Comparison of ENCODE assay signal across 8 cellular contexts in the genomic region with DNA sequence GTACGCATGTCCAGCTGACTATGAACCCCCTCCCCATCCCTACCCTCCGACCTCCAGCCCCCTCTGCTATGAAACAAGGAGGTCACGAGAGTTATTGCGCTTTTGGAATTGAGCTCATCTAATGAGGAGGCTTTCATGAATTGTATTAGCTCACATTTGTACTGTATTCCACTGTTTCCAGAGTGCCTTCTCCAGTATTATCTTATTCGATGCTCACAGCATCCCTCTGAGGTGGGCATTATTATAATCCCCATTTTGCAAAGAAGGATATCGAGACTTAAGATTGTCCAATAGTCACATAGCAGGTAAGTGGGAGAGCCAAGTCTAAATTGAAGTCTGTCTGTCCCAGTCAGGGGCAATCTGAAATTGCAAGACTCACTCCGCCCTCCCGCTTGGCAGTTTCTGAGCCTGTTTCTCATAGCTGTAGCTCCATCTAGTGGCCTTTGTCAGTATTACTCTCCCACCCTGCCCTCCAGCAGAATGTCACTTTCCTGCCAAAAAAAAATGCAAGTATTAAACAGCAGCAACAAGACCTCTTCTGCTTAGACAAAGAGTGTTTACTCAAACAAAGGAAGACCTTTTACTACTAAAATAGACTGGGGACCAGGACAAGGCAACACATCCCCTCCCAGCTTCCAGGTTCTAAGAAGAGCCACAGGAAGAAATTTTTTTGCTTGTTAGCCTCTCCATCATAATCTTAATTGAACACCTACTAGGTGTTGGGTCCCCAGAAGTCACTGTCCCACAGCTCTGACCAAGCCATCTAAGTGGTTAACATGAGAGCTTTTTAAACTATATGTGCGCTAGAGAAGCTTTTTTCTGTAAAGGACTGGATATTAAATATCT. TPM values are rescaled to one million over a fixed set of nuclear protein-coding genes. Genes with fewer than 3 reads are reported as not detected.
DNase-seq lines count a peak whose midpoint lies in the region; ATAC-seq and TF ChIP-seq lines count a peak whose summit lies in the region.

No MANE protein-coding gene starts in this region.

- no peaks in the 10 kb centered on the region for H3K27me3 ChIP-seq in HL-60 (ENCODE audit: insufficient read depth, poor library complexity, severe bottlenecking)

- no peak overlapping the region for H3K4me3 ChIP-seq in HL-60 (replicated peaks; ENCODE audit: insufficient read depth, low read length)
- H3K4me3 ChIP-seq in epithelial cell of esophagus (ENCODE audit: low read length): no peak overlapping the region

- CTCF ChIA-PET in activated CD8-positive, alpha-beta memory T cell treated with anti-CD3 and anti-CD28 coated beads, Interleukin-2, amount 10 ng/mL, durations not matched to agents 7 days and 5 days (lab: Charles Lee): interaction anchor here (0.8 to 5.8 kb wide), 12 partner anchors 16 to 1167 kb away, joined by 3 to 48 read pairs (median 3); a partner anchor contains a TSS

- TF ChIP-seq CTCF in HL-60 (IDR thresholded peaks at IDR 0.05; ENCODE audit: insufficient read depth, low read length): peak; percentile 77
- peak; percentile 87 for TF ChIP-seq CTCF in epithelial cell of esophagus (IDR thresholded peaks at IDR 0.05; ENCODE audit: insufficient read depth, low read depth, low read length, missing control alignments)

- H3K27ac Mint-ChIP-seq in activated CD8-positive, alpha-beta memory T cell treated with anti-CD3 and anti-CD28 coated beads, Interleukin-2, amount 10 ng/mL, durations not matched to agents 7 days and 5 days: no peak overlapping the region
- H3K27ac Mint-ChIP-seq in naive B cell: peak overlapping the region in 1 of 6 donors; percentile 86

- peaks cover 15% of the 10 kb centered on the region for H3K27me3 Mint-ChIP-seq in activated CD8-positive, alpha-beta memory T cell treated with anti-CD3 and anti-CD28 coated beads, Interleukin-2, amount 10 ng/mL, durations not matched to agents 7 days and 5 days
- H3K27me3 Mint-ChIP-seq in naive B cell: peaks cover 50 to 65% (median 64%) of the 10 kb centered on the region in 3 donors

- peak; percentile 51 for ATAC-seq in activated CD8-positive, alpha-beta memory T cell treated with anti-CD3 and anti-CD28 coated beads, Interleukin-2, amount 10 ng/mL, durations not matched to agents 7 days and 5 days
- ATAC-seq in naive B cell (ENCODE audit: low read depth in 2 of 2): no peak
- ATAC-seq in GM18519 (IDR thresholded peaks at IDR 0.05; ENCODE audit: low FRiP score, unreplicated experiment): no peak

- H3K36me3 Mint-ChIP-seq in activated CD8-positive, alpha-beta memory T cell treated with anti-CD3 and anti-CD28 coated beads, Interleukin-2, amount 10 ng/mL, durations not matched to agents 7 days and 5 days: no peaks in the 10 kb centered on the region
- peaks cover 0 to 4% of the 10 kb centered on the region in 2 donors for H3K36me3 Mint-ChIP-seq in naive B cell

- DNase-seq in GDM1 (lab: John Stamatoyannopoulos, UW): peak; percentile 11
- DNase-seq in HL-60 (ENCODE audit: low read depth in 1 of 2, low spot score in 1 of 2): peak; percentile 20 to 50
- DNase-seq in NOMO-1 treated with DMSO at 0.1 percent for 48 hours (lab: John Stamatoyannopoulos, UW; ENCODE audit: unreplicated experiment): peak; percentile 27
- DNase-seq in activated CD8-positive, alpha-beta memory T cell treated with anti-CD3 and anti-CD28 coated beads, Interleukin-2, amount 10 ng/mL, durations not matched to agents 7 days and 5 days: peak; percentile 63
- peak; percentile 75 for DNase-seq in epithelial cell of esophagus (ENCODE audit: low read depth)
- DNase-seq in naive B cell: peak; percentile 36
- DNase-seq in stimulated activated naive CD4-positive, alpha-beta T cell (lab: John Stamatoyannopoulos, UW): peak; percentile 9 to 57 (median 17)

- H3K9me3 Mint-ChIP-seq in activated CD8-positive, alpha-beta memory T cell treated with anti-CD3 and anti-CD28 coated beads, Interleukin-2, amount 10 ng/mL, durations not matched to agents 7 days and 5 days (ENCODE audit: low read depth): no peaks in the 10 kb centered on the region
- H3K9me3 Mint-ChIP-seq in naive B cell: peaks cover 0 to 4% (median 0%) of the 10 kb centered on the region in 7 donors

- no peak overlapping the region for H3K4me3 Mint-ChIP-seq in activated CD8-positive, alpha-beta memory T cell treated with anti-CD3 and anti-CD28 coated beads, Interleukin-2, amount 10 ng/mL, durations not matched to agents 7 days and 5 days
- H3K4me3 Mint-ChIP-seq in naive B cell: no peak overlapping the region

- H3K27ac ChIP-seq in HL-60 (replicated peaks): no peak overlapping the region

- H3K4me1 Mint-ChIP-seq in activated CD8-positive, alpha-beta memory T cell treated with anti-CD3 and anti-CD28 coated beads, Interleukin-2, amount 10 ng/mL, durations not matched to agents 7 days and 5 days: no peaks in the 10 kb centered on the region
- no peaks in the 10 kb centered on the region for H3K4me1 Mint-ChIP-seq in naive B cell

RNA-seq across cellular contexts. Expression of a gene that starts 48.6 kb away (rescaled TPM):
- not detected for total RNA-seq in activated CD8-positive, alpha-beta memory T cell treated with anti-CD3 and anti-CD28 coated beads, Interleukin-2, amount 10 ng/mL, durations not matched to agents 7 days and 5 days
- under 1 TPM in 1 of 6 donors, not detected in 5; 0.46 TPM for polyA plus RNA-seq in naive B cell (ENCODE audit: low read depth in 6 of 6)

Comparison
In these comparisons a context has a peak if more than half of its experiments do, and no peak if none do; other contexts are left out.
1. DNase-seq: peak in every context shown above with its lines; median percentile 75 in epithelial cell of esophagus; 63 in activated CD8-positive, alpha-beta memory T cell treated with anti-CD3 and anti-CD28 coated beads, Interleukin-2, amount 10 ng/mL, durations not matched to agents 7 days and 5 days; 36 in naive B cell; 35 in HL-60; 27 in NOMO-1 treated with DMSO at 0.1 percent for 48 hours; 17 in stimulated activated naive CD4-positive, alpha-beta T cell; 11 in GDM1.